In genomic region chr19:7933411-7933810, GRCh38 we compare ENCODE assay signal across 8 cellular contexts. TPM values are rescaled to one million over a fixed set of nuclear protein-coding genes. Genes with fewer than 3 reads are reported as not detected.
DNase-seq lines count a peak whose midpoint lies in the region; ATAC-seq and TF ChIP-seq lines count a peak whose summit lies in the region.
"Had no signal": no experiment of that assay in that cellular context is flagged by ENCODE, and none has a peak within 500 bp of the region (broad histone marks: within the 10 kb centered on the region; RNA-seq: fewer than 3 reads in every experiment).

No MANE protein-coding gene starts in this region.

- ATAC-seq in HG03139 (IDR thresholded peaks at IDR 0.05; ENCODE audit: unreplicated experiment) (no peak), HG03045 (IDR thresholded peaks at IDR 0.05; ENCODE audit: unreplicated experiment) (no peak), HG03442 (IDR thresholded peaks at IDR 0.05; ENCODE audit: unreplicated experiment) (no peak)

- H3K4me2 ChIP-seq in fibroblast of lung (ENCODE audit: extremely low read depth, insufficient read depth, low read length): no peak overlapping the region

- H3K4me1 ChIP-seq in A673 (ENCODE audit: insufficient read depth, low read length, poor library complexity, severe bottlenecking) (peaks cover 13% of the 10 kb centered on the region), fibroblast of lung (ENCODE audit: control insufficient read depth, extremely low read depth, insufficient read depth, low read length) (peaks cover 13% of the 10 kb centered on the region)

- H3K27me3 Mint-ChIP-seq in HFFc6 (ENCODE audit: insufficient read depth): no peaks in the 10 kb centered on the region; the same call in 1 of the 2 replicates

- TF ChIP-seq CTCF in A673 (conservative IDR thresholded peaks at IDR 0.05; ENCODE audit: low read depth, low read length) (peak; percentile 47), HFFc6 (IDR thresholded peaks at IDR 0.05) (peak; percentile 68), fibroblast of lung (conservative IDR thresholded peaks at IDR 0.05 in 1 of 2, IDR thresholded peaks at IDR 0.05 in 1 of 2; ENCODE audit: low read depth in 1 of 2, low read length in 2 of 2) (peak; percentile 8 to 22)

- H3K36me3 ChIP-seq in A673 (ENCODE audit: insufficient read depth, low read length, poor library complexity, severe bottlenecking): peaks cover 79% of the 10 kb centered on the region
- peaks cover 38% of the 10 kb centered on the region for H3K36me3 ChIP-seq in fibroblast of lung (ENCODE audit: control insufficient read depth, insufficient read depth, low read length)

- H3K27ac ChIP-seq in A673 (ENCODE audit: low read depth, low read length, poor library complexity, severe bottlenecking) (no peak overlapping the region), fibroblast of lung (ENCODE audit: insufficient read depth, low read length) (no peak overlapping the region)
- H3K27ac ChIP-seq: vagina had no signal

- no peak overlapping the region for H2AFZ ChIP-seq in fibroblast of lung (ENCODE audit: low read length)

- DNase-seq in A673 (ENCODE audit: low spot score) (no peak), HFFc6 (no peak), fibroblast of lung (ENCODE audit: low read depth in 2 of 2) (no peak)
- DNase-seq: NCI-H1930 had no signal

- peaks cover 2% of the 10 kb centered on the region for H3K36me3 Mint-ChIP-seq in HFFc6 (ENCODE audit: low read depth)

- H3K9ac ChIP-seq in fibroblast of lung (ENCODE audit: insufficient read depth, low read length): no peak overlapping the region

- peaks cover 13% of the 10 kb centered on the region for H3K4me1 Mint-ChIP-seq in HFFc6 (ENCODE audit: low read depth)

- no peaks in the 10 kb centered on the region for H3K79me2 ChIP-seq in fibroblast of lung (ENCODE audit: control insufficient read depth, insufficient read depth, low read length)

- H3K4me3 ChIP-seq in A673 (ENCODE audit: low read depth, low read length, poor library complexity, severe bottlenecking): no peak overlapping the region
- H3K4me3 ChIP-seq in fibroblast of lung (replicated peaks in 1 of 4; ENCODE audit: control extremely low read depth in 1 of 4, insufficient read depth in 1 of 4, low read depth in 3 of 4, low read length in 4 of 4): no peak overlapping the region
- H3K4me3 ChIP-seq: vagina had no signal

- H3K9me3 ChIP-seq in A673 (ENCODE audit: low read depth, low read length, poor library complexity, severe bottlenecking): no peaks in the 10 kb centered on the region
- H3K9me3 ChIP-seq in fibroblast of lung (ENCODE audit: control insufficient read depth, insufficient read depth, low read depth, low read length): no peaks in the 10 kb centered on the region
- H3K9me3 ChIP-seq: vagina had no signal

- no peaks in the 10 kb centered on the region for H3K27me3 ChIP-seq in A673 (replicated peaks; ENCODE audit: insufficient read depth, low read depth, low read length, poor library complexity)
- H3K27me3 ChIP-seq in fibroblast of lung (ENCODE audit: control insufficient read depth, insufficient read depth, low read length): no peaks in the 10 kb centered on the region
- H3K27me3 ChIP-seq: vagina had no signal

- CTCF ChIA-PET in A673 (lab: Charles Lee): interaction anchor here (0.6 kb wide), 1 partner anchor 308 kb away, joined by 3 read pairs; no protein-coding TSS in a partner anchor

- no TSS peak for BruUV-seq in A673 (replicated peaks; lab: Mats Ljungman, UMichigan)

- H3K27ac Mint-ChIP-seq in HFFc6: no peak overlapping the region

- H3K4me3 Mint-ChIP-seq in HFFc6: no peak overlapping the region

- H4K20me1 ChIP-seq in fibroblast of lung (ENCODE audit: control insufficient read depth, extremely low read depth, insufficient read depth, low read length): no peaks in the 10 kb centered on the region

- intact Hi-C loops in A673 (cut with micrococcal nuclease; ENCODE audit: unreplicated experiment): no loop called here

- POLR2A ChIA-PET in A673 (lab: Charles Lee; ENCODE audit: low non-redundant PET): no interaction called here

- no peaks in the 10 kb centered on the region for H3K9me3 Mint-ChIP-seq in HFFc6

RNA-seq across cellular contexts. Expression of gene CTXN1, which starts 7.5 kb away (rescaled TPM):
- total RNA-seq in A673 (2021) (71.7 and 85.5 TPM in 2 replicates), fibroblast of lung (0.66 and 0.77 TPM in 2 replicates)
- total RNA-seq in HFFc6 (2021; fragmentation: NEBNext Ultra II Directional; extraction: Animal tissue kit (Norgen Biotek cat#: 25700)): 10 to 100 TPM in 2 of 6 experiments, 1 to 10 TPM in 4; 5.0 to 14.0 (median 5.4) TPM
- polyA plus RNA-seq in fibroblast of lung: 0.85 and 1.1 TPM in 2 replicates
- polyA plus RNA-seq in fibroblast of lung (2012): 4.9 and 9.1 TPM in 2 replicates
- polyA minus RNA-seq in fibroblast of lung (ENCODE audit: low replicate concordance): 0.93 and 1.6 TPM in 2 replicates

RNA-seq across cellular contexts. Expression of gene TIMM44, which starts 10.1 kb away (rescaled TPM):
- total RNA-seq in A673 (2021): 153 and 169 TPM in 2 replicates
- 10 to 100 TPM; 42.9 to 53.5 (median 46.1) TPM for total RNA-seq in HFFc6 (2021; fragmentation: NEBNext Ultra II Directional; extraction: Animal tissue kit (Norgen Biotek cat#: 25700))
- 53.9 and 56.1 TPM in 2 replicates for total RNA-seq in fibroblast of lung
- polyA plus RNA-seq in fibroblast of lung: 29.5 and 32.3 TPM in 2 replicates
- polyA plus RNA-seq in fibroblast of lung (2012): 36.8 and 41.2 TPM in 2 replicates
- 9.6 and 21.4 TPM in 2 replicates for polyA minus RNA-seq in fibroblast of lung (ENCODE audit: low replicate concordance)

RNA-seq across cellular contexts. Expression of gene SNAPC2, which starts 13.3 kb away (rescaled TPM):
- total RNA-seq in A673 (2021) (30.2 and 34.4 TPM in 2 replicates), fibroblast of lung (11.4 and 12.8 TPM in 2 replicates)
- 10 to 100 TPM; 22.3 to 27.1 (median 25.2) TPM for total RNA-seq in HFFc6 (2021; fragmentation: NEBNext Ultra II Directional; extraction: Animal tissue kit (Norgen Biotek cat#: 25700))
- 13.4 and 15.6 TPM in 2 replicates for polyA plus RNA-seq in fibroblast of lung
- polyA plus RNA-seq in fibroblast of lung (2012): 25.5 and 41.2 TPM in 2 replicates
- 27.1 and 28.7 TPM in 2 replicates for polyA minus RNA-seq in fibroblast of lung (ENCODE audit: low replicate concordance)

RNA-seq across cellular contexts. Expression of gene TGFBR3L, which starts 18.8 kb away (rescaled TPM):
- total RNA-seq in A673 (2021): 1.4 and 1.6 TPM in 2 replicates
- 10 to 100 TPM in 2 of 6 experiments, 1 to 10 TPM in 4; 4.5 to 12.0 (median 7.7) TPM for total RNA-seq in HFFc6 (2021; fragmentation: NEBNext Ultra II Directional; extraction: Animal tissue kit (Norgen Biotek cat#: 25700))
- total RNA-seq in fibroblast of lung: 1.0 and 1.3 TPM in 2 replicates
- polyA plus RNA-seq in fibroblast of lung: 0.35 TPM in 1 of 2 replicates, not detected in the other
- polyA plus RNA-seq in fibroblast of lung (2012): 2.0 and 5.7 TPM in 2 replicates
- not detected in 2 replicates for polyA minus RNA-seq in fibroblast of lung (ENCODE audit: low replicate concordance)

RNA-seq across cellular contexts. Expression of gene MAP2K7, which starts 29.7 kb away (rescaled TPM):
- total RNA-seq in A673 (2021) (46.1 and 46.7 TPM in 2 replicates), fibroblast of lung (8.7 and 10.4 TPM in 2 replicates)
- total RNA-seq in HFFc6 (2021; fragmentation: NEBNext Ultra II Directional; extraction: Animal tissue kit (Norgen Biotek cat#: 25700)): 10 to 100 TPM; 21.7 to 25.8 (median 22.8) TPM
- polyA plus RNA-seq in fibroblast of lung: 7.8 and 8.5 TPM in 2 replicates
- polyA plus RNA-seq in fibroblast of lung (2012): 15.5 and 15.8 TPM in 2 replicates
- polyA minus RNA-seq in fibroblast of lung (ENCODE audit: low replicate concordance): 8.6 and 19.5 TPM in 2 replicates

Comparison
In these comparisons a context has a peak if more than half of its experiments do, and no peak if none do; other contexts are left out.
1. CTCF ChIP-seq: peak in every context shown above with its lines; median percentile 68 in HFFc6; 47 in A673; 15 in fibroblast of lung.